In genomic region chr17:63125987-63126386, GRCh38 we compare ENCODE assay signal across 5 cellular contexts.
"Had no signal": no experiment of that assay in that cellular context is flagged by ENCODE, and none has a peak within 500 bp of the region (broad histone marks: within the 10 kb centered on the region; RNA-seq: fewer than 3 reads in every experiment).

No MANE protein-coding gene starts in this region.

- DNase-seq: KBM-7 had no signal

- H3K27ac ChIP-seq: HL-60 had no signal

- H3K4me3 Mint-ChIP-seq: IgD-negative memory B cell had no signal

- H3K9me3 Mint-ChIP-seq: IgD-negative memory B cell had no signal

- H3K4me3 ChIP-seq: K562 had no signal

- ATAC-seq: HepG2, K562 had no signal

- H3K27ac Mint-ChIP-seq: IgD-negative memory B cell had no signal
